In the genomic region with DNA sequence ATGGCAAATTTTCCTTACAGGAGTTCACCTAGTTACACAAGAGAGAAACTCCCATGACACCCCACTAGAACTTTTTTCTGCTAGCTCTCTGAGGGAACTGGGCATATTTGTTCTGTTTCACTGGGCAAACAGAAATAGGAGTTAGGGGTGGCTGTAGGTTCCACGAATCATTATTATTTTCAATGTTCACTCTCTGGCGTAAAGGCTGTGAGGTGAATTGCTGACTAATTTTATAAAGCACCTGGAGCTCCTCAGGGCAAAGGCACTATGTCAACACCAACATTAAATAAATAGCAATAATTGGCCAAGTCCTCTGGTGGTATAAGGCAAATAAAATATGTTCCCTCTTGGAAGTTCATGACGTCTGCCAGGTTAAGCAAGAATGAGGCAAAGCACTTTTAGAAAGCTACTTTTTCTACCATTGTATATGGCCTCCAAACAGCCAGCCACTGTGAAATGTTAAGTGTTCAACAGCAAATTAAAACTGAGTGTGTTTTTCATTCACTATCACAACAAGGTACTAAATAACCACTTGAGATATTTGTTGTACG, we compare ENCODE assay signal across 15 cellular contexts.
DNase-seq lines count a peak whose midpoint lies in the region; ATAC-seq and TF ChIP-seq lines count a peak whose summit lies in the region.
"Had no signal": no experiment of that assay in that cellular context is flagged by ENCODE, and none has a peak within 500 bp of the region (broad histone marks: within the 10 kb centered on the region; RNA-seq: fewer than 3 reads in every experiment).

No MANE protein-coding gene starts in this region.

- H4K20me1 ChIP-seq in PC-3 (ENCODE audit: low read length): no peaks in the 10 kb centered on the region

- no peak overlapping the region for H4K91ac ChIP-seq in neuronal stem cell (ENCODE audit: low read depth, low read length, poor library complexity)

- H3K79me1 ChIP-seq in neuronal stem cell (ENCODE audit: low read depth, low read length): no peaks in the 10 kb centered on the region

- H3K27ac ChIP-seq in PC-3 (ENCODE audit: low read length) (peak overlapping the region; percentile 90), lower lobe of right lung (peak overlapping the region; percentile 56), neuronal stem cell (replicated peaks; ENCODE audit: low read length) (no peak overlapping the region)

- H2AK5ac ChIP-seq in neuronal stem cell (ENCODE audit: low read depth, low read length): no peak overlapping the region

- no TSS peak for BruUV-seq in PC-3 (replicated peaks; lab: Mats Ljungman, UMichigan)

- no peaks in the 10 kb centered on the region for H3K27me3 ChIP-seq in PC-3 (ENCODE audit: low read length)
- no peaks in the 10 kb centered on the region for H3K27me3 ChIP-seq in lower lobe of right lung (ENCODE audit: low read depth)
- H3K27me3 ChIP-seq in neuronal stem cell (ENCODE audit: control insufficient read depth in 3 of 3, insufficient read depth in 3 of 3, low read depth in 1 of 3, low read length in 3 of 3): no peaks in the 10 kb centered on the region

- TF ChIP-seq CTCF in PC-3 (conservative IDR thresholded peaks at IDR 0.05; ENCODE audit: low read depth, low read length) (no peak), lower lobe of right lung (IDR thresholded peaks at IDR 0.05) (no peak)

- H3K4me3 ChIP-seq in PC-3 (ENCODE audit: low read length) (no peak overlapping the region), lower lobe of right lung (no peak overlapping the region), neuronal stem cell (ENCODE audit: low read length in 2 of 2) (no peak overlapping the region)

- H3K9ac ChIP-seq in PC-3 (ENCODE audit: low read length) (peak overlapping the region; percentile 38; the same call in 1 of the 2 replicates), neuronal stem cell (ENCODE audit: low read depth, low read length, poor library complexity) (no peak overlapping the region)

- peak overlapping the region; percentile 46; the same call in 1 of the 2 replicates for H3K4me2 ChIP-seq in PC-3 (ENCODE audit: low read length)
- H3K4me2 ChIP-seq in neuronal stem cell (ENCODE audit: insufficient read depth, low read length, poor library complexity, severe bottlenecking): no peak overlapping the region

- H3K4me1 ChIP-seq in PC-3 (ENCODE audit: insufficient read depth, low read length) (peaks cover 20% of the 10 kb centered on the region), lower lobe of right lung (no peaks in the 10 kb centered on the region), neuronal stem cell (ENCODE audit: control insufficient read depth in 2 of 2, insufficient read depth in 1 of 2, low read depth in 1 of 2, low read length in 2 of 2) (peaks cover under 1% of the 10 kb centered on the region in 2 donors)

- no CpG with 5 or more reads among the region's 4 CpGs for WGBS in neuronal stem cell (ENCODE audit: extremely low coverage in 2 of 2, insufficient read length in 2 of 2, insufficient replicate concordance in 1 of 2), 2 donors

- H3K23ac ChIP-seq in neuronal stem cell (ENCODE audit: low read depth, low read length, poor library complexity): no peak overlapping the region

- peak; percentile 99 for ATAC-seq in PC-3
- peak; percentile 90 to 95 for ATAC-seq in lower lobe of right lung
- ATAC-seq in HG03175 (IDR thresholded peaks at IDR 0.05; ENCODE audit: unreplicated experiment): no peak
- no peak for ATAC-seq in GM19023 (IDR thresholded peaks at IDR 0.05; ENCODE audit: unreplicated experiment)
- ATAC-seq: activated CD8-positive, alpha-beta memory T cell treated with anti-CD3 and anti-CD28 coated beads, Interleukin-2, amount 10 ng/mL, durations not matched to agents 7 days and 5 days had no signal

- POLR2A ChIA-PET in PC-3 (lab: Charles Lee; ENCODE audit: unreplicated experiment): interaction anchor here (0.6 to 0.7 kb wide), 2 partner anchors 97 to 658 kb away, joined by 3 read pairs; no protein-coding TSS in a partner anchor

- 0 out of 2 replicates have a peak overlapping the region, but pooled peaks have one; percentile 33 for H2AFZ ChIP-seq in PC-3 (ENCODE audit: low read length)
- H2AFZ ChIP-seq in neuronal stem cell (ENCODE audit: low read length): no peak overlapping the region

- H3K14ac ChIP-seq in neuronal stem cell (ENCODE audit: low read length): no peak overlapping the region

- no peak overlapping the region for H3K4ac ChIP-seq in neuronal stem cell (ENCODE audit: low read length)

- H3F3A ChIP-seq in PC-3 (ENCODE audit: low read length, unreplicated experiment): no peaks in the 10 kb centered on the region

- intact Hi-C loops in PC-3 (cut with micrococcal nuclease): loop anchor here (5.0 kb wide), 1 partner anchor 38 kb away; no protein-coding TSS in a partner anchor
- intact Hi-C loops in lower lobe of right lung (cut with DNase I): no loop called here

- H3K9me3 ChIP-seq in PC-3 (ENCODE audit: low read length): no peaks in the 10 kb centered on the region
- no peaks in the 10 kb centered on the region for H3K9me3 ChIP-seq in lower lobe of right lung
- H3K9me3 ChIP-seq in neuronal stem cell (replicated peaks in 1 of 2; ENCODE audit: control insufficient read depth in 2 of 2, insufficient read depth in 1 of 2, low read depth in 1 of 2, low read length in 2 of 2): no peaks in the 10 kb centered on the region

- no peaks in the 10 kb centered on the region for H3K79me2 ChIP-seq in PC-3 (ENCODE audit: low read length)

- no peak overlapping the region for H2BK5ac ChIP-seq in neuronal stem cell (ENCODE audit: low read length)

- H3K36me3 ChIP-seq in PC-3 (ENCODE audit: low read depth, low read length): no peaks in the 10 kb centered on the region
- H3K36me3 ChIP-seq in lower lobe of right lung: no peaks in the 10 kb centered on the region
- H3K36me3 ChIP-seq in neuronal stem cell (replicated peaks in 1 of 2; ENCODE audit: control insufficient read depth in 2 of 2, insufficient read depth in 2 of 2, low read length in 2 of 2): no peaks in the 10 kb centered on the region

- H2BK12ac ChIP-seq in neuronal stem cell (ENCODE audit: low read length): no peak overlapping the region

- peak; percentile 93 for DNase-seq in DMS153 (lab: John Stamatoyannopoulos, UW)
- peak; percentile 93 for DNase-seq in NCI-H1436 treated with DMSO at 0.1 percent for 48 hours (lab: John Stamatoyannopoulos, UW)
- peak; percentile 79 for DNase-seq in PC-3
- no peak for DNase-seq in lower lobe of right lung
- no peak for DNase-seq in neuronal stem cell (ENCODE audit: low spot score)
- no peak for DNase-seq in KBM-7
- DNase-seq: activated CD8-positive, alpha-beta memory T cell treated with anti-CD3 and anti-CD28 coated beads, Interleukin-2, amount 10 ng/mL, durations not matched to agents 7 days and 5 days; activated naive CD8-positive, alpha-beta T cell treated with anti-CD3 and anti-CD28 coated beads for 36 hours; H9; hypothalamus; NCI-H2171; stimulated activated CD4-positive, alpha-beta T cell treated with anti-CD3 and anti-CD28 coated beads, Interleukin-4, amount 100 ng/mL, for 24 hours; stimulated activated naive CD4-positive, alpha-beta T cell had no signal

- no peak overlapping the region for H2BK15ac ChIP-seq in neuronal stem cell (ENCODE audit: low read length)

- H3K18ac ChIP-seq in neuronal stem cell (ENCODE audit: low read length): no peak overlapping the region

- in situ Hi-C loops in KBM-7 (cut with MboI; ENCODE audit: low pct_unique_long_range_greater_than_20kb, low sequenced_read_pairs): no loop called here

- CTCF ChIA-PET in PC-3 (lab: Charles Lee): interaction anchor here (0.6 kb wide), 1 partner anchor 36 kb away, joined by 3 read pairs; no protein-coding TSS in a partner anchor

- H4K8ac ChIP-seq in neuronal stem cell (ENCODE audit: low read depth, low read length): no peak overlapping the region

- no peak overlapping the region for H2BK120ac ChIP-seq in neuronal stem cell (ENCODE audit: low read depth, low read length)

- no peaks in the 10 kb centered on the region for H3K9me2 ChIP-seq in PC-3 (replicated peaks; ENCODE audit: low read length)

Comparison
In these comparisons a context has a peak if more than half of its experiments do, and no peak if none do; other contexts are left out.
1. DNase-seq: peak in DMS153 (single experiment), NCI-H1436 treated with DMSO at 0.1 percent for 48 hours (single experiment) and PC-3 (single experiment); none in lower lobe of right lung (single experiment), neuronal stem cell (single experiment) and KBM-7 (single experiment).
2. ATAC-seq: peak in PC-3 (single experiment) and lower lobe of right lung (2 of 2); none in HG03175 (single experiment) and GM19023 (single experiment).